ENCODE assay signal across 1 cellular context in genomic region chr4:26346203-26346620, GRCh38.
TF ChIP-seq lines count a peak whose summit lies in the region.

No MANE protein-coding gene starts in this region.

TF ChIP-seq in K562, 482 proteins besides CTCF, POLR2A, EP300 and RAD21 (continued from another document and continues in another):
- TF ChIP-seq, protein P1, sequence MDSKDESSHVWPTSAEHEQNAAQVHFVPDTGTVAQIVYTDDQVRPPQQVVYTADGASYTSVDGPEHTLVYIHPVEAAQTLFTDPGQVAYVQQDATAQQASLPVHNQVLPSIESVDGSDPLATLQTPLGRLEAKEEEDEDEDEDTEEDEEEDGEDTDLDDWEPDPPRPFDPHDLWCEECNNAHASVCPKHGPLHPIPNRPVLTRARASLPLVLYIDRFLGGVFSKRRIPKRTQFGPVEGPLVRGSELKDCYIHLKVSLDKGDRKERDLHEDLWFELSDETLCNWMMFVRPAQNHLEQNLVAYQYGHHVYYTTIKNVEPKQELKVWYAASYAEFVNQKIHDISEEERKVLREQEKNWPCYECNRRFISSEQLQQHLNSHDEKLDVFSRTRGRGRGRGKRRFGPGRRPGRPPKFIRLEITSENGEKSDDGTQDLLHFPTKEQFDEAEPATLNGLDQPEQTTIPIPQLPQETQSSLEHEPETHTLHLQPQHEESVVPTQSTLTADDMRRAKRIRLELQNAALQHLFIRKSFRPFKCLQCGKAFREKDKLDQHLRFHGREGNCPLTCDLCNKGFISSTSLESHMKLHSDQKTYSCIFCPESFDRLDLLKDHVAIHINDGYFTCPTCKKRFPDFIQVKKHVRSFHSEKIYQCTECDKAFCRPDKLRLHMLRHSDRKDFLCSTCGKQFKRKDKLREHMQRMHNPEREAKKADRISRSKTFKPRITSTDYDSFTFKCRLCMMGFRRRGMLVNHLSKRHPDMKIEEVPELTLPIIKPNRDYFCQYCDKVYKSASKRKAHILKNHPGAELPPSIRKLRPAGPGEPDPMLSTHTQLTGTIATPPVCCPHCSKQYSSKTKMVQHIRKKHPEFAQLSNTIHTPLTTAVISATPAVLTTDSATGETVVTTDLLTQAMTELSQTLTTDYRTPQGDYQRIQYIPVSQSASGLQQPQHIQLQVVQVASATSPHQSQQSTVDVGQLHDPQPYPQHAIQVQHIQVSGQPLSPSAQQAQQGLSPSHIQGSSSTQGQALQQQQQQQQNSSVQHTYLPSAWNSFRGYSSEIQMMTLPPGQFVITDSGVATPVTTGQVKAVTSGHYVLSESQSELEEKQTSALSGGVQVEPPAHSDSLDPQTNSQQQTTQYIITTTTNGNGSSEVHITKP (IDR thresholded peaks at IDR 0.05; ENCODE audit: partially characterized antibody) = no peak
- TF ChIP-seq NR1H2 (CRISPR knock-in tag; IDR thresholded peaks at IDR 0.05) (no peak), POLR2AphosphoS5 (IDR thresholded peaks at IDR 0.05; ENCODE audit: control insufficient read depth, insufficient read depth, low read depth, low read length) (no peak; the same call in 1 of the 2 replicates), ZNF764 (CRISPR knock-in tag; IDR thresholded peaks at IDR 0.05; ENCODE audit: low read depth) (no peak), ELK3 (CRISPR knock-in tag; IDR thresholded peaks at IDR 0.05) (no peak), MTA3 (IDR thresholded peaks at IDR 0.05; ENCODE audit: borderline replicate concordance) (0 out of 2 replicates have a peak, but pooled peaks have one; percentile 27), LEF1 (IDR thresholded peaks at IDR 0.05) (no peak), ZNF77 (CRISPR knock-in tag; IDR thresholded peaks at IDR 0.05) (no peak), ZNF408 (CRISPR knock-in tag; IDR thresholded peaks at IDR 0.05; ENCODE audit: low read depth) (no peak), SPI1 (IDR thresholded peaks at IDR 0.05; ENCODE audit: borderline replicate concordance, low read depth, low read length) (no peak), NCOR1 (IDR thresholded peaks at IDR 0.05) (peak; percentile 58), KDM1A (IDR thresholded peaks at IDR 0.05) (peak; percentile 14 to 54; a peak in 2 of 4 replicates), ZSCAN32 (CRISPR knock-in tag; IDR thresholded peaks at IDR 0.05) (no peak), JUND (IDR thresholded peaks at IDR 0.05; ENCODE audit: borderline replicate concordance, low read depth, low read length) (peak; percentile 26; the same call in 1 of the 2 replicates), JUND (tag; IDR thresholded peaks at IDR 0.05; ENCODE audit: borderline replicate concordance, low read depth, low read length) (no peak; the same call in 2 of the 3 replicates), ARHGAP35 (IDR thresholded peaks at IDR 0.05; ENCODE audit: partially characterized antibody) (no peak), ZNF589 (CRISPR knock-in tag; IDR thresholded peaks at IDR 0.05; ENCODE audit: low read depth) (no peak), PCBP1 (IDR thresholded peaks at IDR 0.05; ENCODE audit: low read depth, low read length, poor library complexity, severe bottlenecking) (no peak), ATF1 (CRISPR knock-in tag; IDR thresholded peaks at IDR 0.05) (no peak), ATF1 (tag; IDR thresholded peaks at IDR 0.05) (peak; percentile 70), ZNF121 (CRISPR knock-in tag; conservative IDR thresholded peaks at IDR 0.05) (no peak), YY1 (IDR thresholded peaks at IDR 0.05; ENCODE audit: borderline replicate concordance in 1 of 3, control insufficient read depth in 1 of 3, extremely low read depth in 1 of 3, insufficient read depth in 3 of 3, insufficient read length in 1 of 3, insufficient replicate concordance in 2 of 3, low read depth in 1 of 3, low read length in 2 of 3) (peak; percentile 9 to 86 (median 18)), ZFP1 (CRISPR knock-in tag; IDR thresholded peaks at IDR 0.05) (no peak), CREB3 (tag; conservative IDR thresholded peaks at IDR 0.05; ENCODE audit: low read depth) (0 out of 2 replicates have a peak, but pooled peaks have one; percentile 58), ZBTB12 (CRISPR knock-in tag; IDR thresholded peaks at IDR 0.05) (peak; percentile 47; the same call in 1 of the 2 replicates), MYC (IDR thresholded peaks at IDR 0.05; ENCODE audit: low read depth, low read length) (peak; percentile 65; the same call in 1 of the 2 replicates), MYC (CRISPR knock-in tag; IDR thresholded peaks at IDR 0.05; ENCODE audit: borderline replicate concordance, low read depth) (no peak), ZNF384 (IDR thresholded peaks at IDR 0.05; ENCODE audit: low read depth, low read length) (no peak), ZZZ3 (IDR thresholded peaks at IDR 0.05) (no peak), MLLT1 (IDR thresholded peaks at IDR 0.05) (no peak)
- TF ChIP-seq, protein P2, sequence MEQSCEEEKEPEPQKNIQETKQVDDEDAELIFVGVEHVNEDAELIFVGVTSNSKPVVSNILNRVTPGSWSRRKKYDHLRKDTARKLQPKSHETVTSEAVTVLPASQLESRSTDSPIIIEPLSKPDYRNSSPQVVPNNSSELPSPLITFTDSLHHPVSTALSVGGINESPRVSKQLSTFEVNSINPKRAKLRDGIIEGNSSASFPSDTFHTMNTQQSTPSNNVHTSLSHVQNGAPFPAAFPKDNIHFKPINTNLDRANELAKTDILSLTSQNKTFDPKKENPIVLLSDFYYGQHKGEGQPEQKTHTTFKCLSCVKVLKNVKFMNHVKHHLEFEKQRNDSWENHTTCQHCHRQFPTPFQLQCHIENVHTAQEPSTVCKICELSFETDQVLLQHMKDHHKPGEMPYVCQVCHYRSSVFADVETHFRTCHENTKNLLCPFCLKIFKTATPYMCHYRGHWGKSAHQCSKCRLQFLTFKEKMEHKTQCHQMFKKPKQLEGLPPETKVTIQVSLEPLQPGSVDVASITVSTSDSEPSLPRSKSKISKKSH (CRISPR knock-in tag; IDR thresholded peaks at IDR 0.05) = no peak
- TF ChIP-seq, protein P3, sequence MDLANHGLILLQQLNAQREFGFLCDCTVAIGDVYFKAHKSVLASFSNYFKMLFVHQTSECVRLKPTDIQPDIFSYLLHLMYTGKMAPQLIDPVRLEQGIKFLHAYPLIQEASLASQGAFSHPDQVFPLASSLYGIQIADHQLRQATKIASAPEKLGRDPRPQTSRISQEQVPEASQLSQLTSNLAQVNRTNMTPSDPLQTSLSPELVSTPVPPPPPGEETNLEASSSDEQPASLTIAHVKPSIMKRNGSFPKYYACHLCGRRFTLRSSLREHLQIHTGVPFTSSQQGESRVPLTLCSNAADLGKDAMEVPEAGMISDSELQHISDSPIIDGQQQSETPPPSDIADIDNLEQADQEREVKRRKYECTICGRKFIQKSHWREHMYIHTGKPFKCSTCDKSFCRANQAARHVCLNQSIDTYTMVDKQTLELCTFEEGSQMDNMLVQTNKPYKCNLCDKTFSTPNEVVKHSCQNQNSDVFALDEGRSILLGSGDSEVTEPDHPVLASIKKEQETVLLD (IDR thresholded peaks at IDR 0.05) = no peak
- TF ChIP-seq, protein P4, sequence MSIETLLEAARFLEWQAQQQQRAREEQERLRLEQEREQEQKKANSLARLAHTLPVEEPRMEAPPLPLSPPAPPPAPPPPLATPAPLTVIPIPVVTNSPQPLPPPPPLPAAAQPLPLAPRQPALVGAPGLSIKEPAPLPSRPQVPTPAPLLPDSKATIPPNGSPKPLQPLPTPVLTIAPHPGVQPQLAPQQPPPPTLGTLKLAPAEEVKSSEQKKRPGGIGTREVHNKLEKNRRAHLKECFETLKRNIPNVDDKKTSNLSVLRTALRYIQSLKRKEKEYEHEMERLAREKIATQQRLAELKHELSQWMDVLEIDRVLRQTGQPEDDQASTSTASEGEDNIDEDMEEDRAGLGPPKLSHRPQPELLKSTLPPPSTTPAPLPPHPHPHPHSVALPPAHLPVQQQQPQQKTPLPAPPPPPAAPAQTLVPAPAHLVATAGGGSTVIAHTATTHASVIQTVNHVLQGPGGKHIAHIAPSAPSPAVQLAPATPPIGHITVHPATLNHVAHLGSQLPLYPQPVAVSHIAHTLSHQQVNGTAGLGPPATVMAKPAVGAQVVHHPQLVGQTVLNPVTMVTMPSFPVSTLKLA (conservative IDR thresholded peaks at IDR 0.05) = peak; percentile 19 to 25; a peak in 1 of 4 replicates
- TF ChIP-seq, protein P5, sequence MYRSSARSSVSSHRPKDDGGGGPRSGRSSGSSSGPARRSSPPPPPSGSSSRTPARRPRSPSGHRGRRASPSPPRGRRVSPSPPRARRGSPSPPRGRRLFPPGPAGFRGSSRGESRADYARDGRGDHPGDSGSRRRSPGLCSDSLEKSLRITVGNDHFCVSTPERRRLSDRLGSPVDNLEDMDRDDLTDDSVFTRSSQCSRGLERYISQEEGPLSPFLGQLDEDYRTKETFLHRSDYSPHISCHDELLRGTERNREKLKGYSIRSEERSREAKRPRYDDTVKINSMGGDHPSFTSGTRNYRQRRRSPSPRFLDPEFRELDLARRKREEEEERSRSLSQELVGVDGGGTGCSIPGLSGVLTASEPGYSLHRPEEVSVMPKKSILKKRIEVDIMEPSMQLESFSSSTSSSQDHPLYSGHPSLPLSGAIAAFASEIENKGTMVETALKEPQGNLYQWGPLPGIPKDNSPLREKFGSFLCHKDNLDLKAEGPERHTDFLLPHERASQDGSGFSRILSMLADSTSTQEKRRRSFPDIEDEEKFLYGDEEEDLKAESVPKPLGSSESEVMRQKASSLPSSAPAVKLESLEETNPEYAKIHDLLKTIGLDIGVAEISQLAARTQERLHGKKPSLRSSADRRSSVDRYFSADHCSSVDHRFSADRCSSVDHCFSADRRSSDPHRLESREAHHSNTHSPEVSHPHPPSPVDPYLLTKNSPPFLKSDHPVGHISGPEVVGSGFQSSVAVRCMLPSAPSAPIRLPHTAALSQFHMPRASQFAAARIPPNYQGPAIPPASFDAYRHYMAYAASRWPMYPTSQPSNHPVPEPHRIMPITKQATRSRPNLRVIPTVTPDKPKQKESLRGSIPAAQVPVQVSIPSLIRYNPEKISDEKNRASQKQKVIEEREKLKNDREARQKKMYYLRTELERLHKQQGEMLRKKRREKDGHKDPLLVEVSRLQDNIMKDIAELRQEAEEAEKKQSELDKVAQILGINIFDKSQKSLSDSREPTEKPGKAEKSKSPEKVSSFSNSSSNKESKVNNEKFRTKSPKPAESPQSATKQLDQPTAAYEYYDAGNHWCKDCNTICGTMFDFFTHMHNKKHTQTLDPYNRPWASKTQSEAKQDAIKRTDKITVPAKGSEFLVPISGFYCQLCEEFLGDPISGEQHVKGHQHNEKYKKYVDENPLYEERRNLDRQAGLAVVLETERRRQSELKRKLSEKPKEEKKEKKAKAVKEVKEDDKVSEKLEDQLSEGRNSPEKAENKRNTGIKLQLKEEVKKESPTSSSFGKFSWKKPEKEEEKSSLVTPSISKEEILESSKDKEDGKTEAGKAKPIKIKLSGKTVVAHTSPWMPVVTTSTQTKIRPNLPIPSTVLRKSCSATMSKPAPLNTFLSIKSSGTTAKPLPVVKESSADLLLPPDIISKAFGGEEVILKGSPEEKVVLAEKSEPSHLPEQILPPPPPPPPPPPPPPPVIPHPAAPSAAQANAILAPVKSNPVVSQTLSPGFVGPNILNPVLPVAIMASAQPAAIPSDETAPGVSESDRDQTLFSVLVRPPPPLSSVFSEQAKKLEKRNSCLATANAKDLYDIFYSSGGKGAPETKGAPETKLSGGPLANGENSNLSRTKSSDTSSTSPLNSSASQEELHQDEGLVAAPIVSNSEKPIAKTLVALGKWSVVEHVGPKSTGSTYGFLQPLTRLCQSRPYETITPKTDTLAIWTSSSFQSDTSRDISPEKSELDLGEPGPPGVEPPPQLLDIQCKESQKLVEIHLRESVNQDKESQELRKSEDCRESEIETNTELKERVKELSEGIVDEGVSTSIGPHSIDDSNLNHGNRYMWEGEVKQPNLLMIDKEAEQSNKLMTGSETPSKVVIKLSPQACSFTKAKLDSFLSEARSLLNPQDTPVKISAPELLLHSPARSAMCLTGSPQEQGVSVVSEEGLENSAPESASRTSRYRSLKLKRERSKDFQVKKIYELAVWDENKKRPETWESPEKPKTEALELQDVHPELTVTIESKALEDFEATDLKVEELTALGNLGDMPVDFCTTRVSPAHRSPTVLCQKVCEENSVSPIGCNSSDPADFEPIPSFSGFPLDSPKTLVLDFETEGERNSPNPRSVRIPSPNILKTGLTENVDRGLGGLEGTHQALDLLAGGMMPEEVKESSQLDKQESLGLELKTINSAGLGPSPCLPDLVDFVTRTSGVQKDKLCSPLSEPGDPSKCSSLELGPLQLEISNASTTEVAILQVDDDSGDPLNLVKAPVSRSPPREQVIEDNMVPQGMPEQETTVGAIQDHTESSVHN (IDR thresholded peaks at IDR 0.05; ENCODE audit: borderline replicate concordance in 1 of 2, low read depth in 1 of 2) = no peak
